10 cellular contexts compared by ENCODE assay signal in the genomic region with DNA sequence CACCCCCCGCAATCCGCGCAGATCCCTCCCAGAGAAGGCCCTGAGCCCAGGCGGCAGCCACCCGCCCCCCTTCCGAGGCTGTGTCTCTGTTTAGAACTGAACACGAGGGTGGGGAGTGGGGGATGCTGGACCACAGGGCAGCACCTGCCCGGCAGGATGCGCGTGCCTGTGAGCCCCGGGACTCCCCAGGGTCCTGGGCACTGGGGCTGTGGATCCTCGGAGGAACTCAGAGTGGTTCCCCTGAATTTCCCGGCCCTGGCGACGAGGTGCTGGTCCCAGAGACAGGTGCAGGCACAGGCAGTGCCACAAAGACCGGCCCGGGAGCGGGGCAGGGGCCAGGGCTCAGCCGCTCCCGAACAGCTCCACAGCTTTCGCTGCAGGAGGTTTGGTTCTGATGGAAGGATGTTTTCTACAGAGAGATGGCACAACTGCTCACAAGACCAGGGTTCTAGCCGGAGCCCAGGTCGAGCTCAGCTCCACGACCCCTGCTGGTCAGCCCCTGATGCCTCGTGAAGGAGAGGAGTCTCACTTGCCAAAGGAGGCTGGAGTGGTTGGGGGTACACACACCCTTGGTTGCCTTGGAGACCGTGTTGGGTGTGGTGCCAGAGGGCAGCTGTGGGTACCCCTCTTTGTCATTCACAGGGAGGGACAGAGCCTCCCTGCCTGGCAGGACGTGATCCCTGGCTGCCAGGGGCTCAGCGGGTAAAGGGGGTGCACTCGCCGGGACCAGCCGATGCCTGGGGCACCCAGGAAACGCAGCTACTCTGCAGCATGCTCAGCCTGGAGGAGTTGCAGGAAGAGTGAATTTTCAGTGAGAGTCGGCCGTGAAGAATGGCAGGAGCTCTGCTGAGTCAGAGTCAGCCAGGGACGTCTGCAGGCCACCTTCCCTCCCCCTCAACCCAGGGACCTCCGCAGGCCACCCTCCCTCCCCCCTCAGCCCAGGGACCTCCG. TPM values are rescaled to one million over a fixed set of nuclear protein-coding genes. Genes with fewer than 3 reads are reported as not detected.
DNase-seq lines count a peak whose midpoint lies in the region; ATAC-seq and TF ChIP-seq lines count a peak whose summit lies in the region.
"Had no signal": no experiment of that assay in that cellular context is flagged by ENCODE, and none has a peak within 500 bp of the region (broad histone marks: within the 10 kb centered on the region; RNA-seq: fewer than 3 reads in every experiment).

No MANE protein-coding gene starts in this region.

- ATAC-seq in HG02884 (IDR thresholded peaks at IDR 0.05; ENCODE audit: unreplicated experiment) = no peak

- no peak overlapping the region for H3K27ac Mint-ChIP-seq in activated naive CD4-positive, alpha-beta T cell treated with anti-CD3 and anti-CD28 coated beads for 36 hours

- peaks cover 8% of the 10 kb centered on the region for H3K27me3 Mint-ChIP-seq in activated naive CD4-positive, alpha-beta T cell treated with anti-CD3 and anti-CD28 coated beads for 36 hours (ENCODE audit: low read depth)

- no peaks in the 10 kb centered on the region for H3K9me3 Mint-ChIP-seq in activated naive CD4-positive, alpha-beta T cell treated with anti-CD3 and anti-CD28 coated beads for 36 hours

- H3K4me1 ChIP-seq in suprapubic skin = peaks cover 23% of the 10 kb centered on the region
- H3K4me1 ChIP-seq in uterus = peaks cover 0 to 18% of the 10 kb centered on the region in 2 donors

- H3K4me1 Mint-ChIP-seq in activated naive CD4-positive, alpha-beta T cell treated with anti-CD3 and anti-CD28 coated beads for 36 hours (ENCODE audit: low read depth) = peaks cover 12% of the 10 kb centered on the region

- peak overlapping the region; percentile 51 for H3K4me3 ChIP-seq in suprapubic skin
- H3K4me3 ChIP-seq in MG63 = no peak overlapping the region
- H3K4me3 ChIP-seq in uterus = peak overlapping the region in 1 of 2 donors; percentile 34

- CTCF ChIA-PET in activated naive CD4-positive, alpha-beta T cell treated with anti-CD3 and anti-CD28 coated beads for 36 hours (lab: Charles Lee) = interaction anchor here (1.3 to 1.5 kb wide), 2 partner anchors 64 to 74 kb away, joined by 6 read pairs; no protein-coding TSS in a partner anchor

- in situ Hi-C loops in KBM-7 (cut with MboI; ENCODE audit: low pct_unique_long_range_greater_than_20kb, low sequenced_read_pairs) = no loop called here

- no peak for TF ChIP-seq CTCF in suprapubic skin (IDR thresholded peaks at IDR 0.05)
- no peak for TF ChIP-seq CTCF in uterus (IDR thresholded peaks at IDR 0.05)

- H3K36me3 ChIP-seq in suprapubic skin (no peaks in the 10 kb centered on the region), MG63 (no peaks in the 10 kb centered on the region), uterus (no peaks in the 10 kb centered on the region)
- H3K36me3 ChIP-seq: neutrophil had no signal

- TF ChIP-seq EP300 in suprapubic skin (IDR thresholded peaks at IDR 0.05) = no peak

- DNase-seq in GM03348 (ENCODE audit: low spot score) (peak; percentile 5), KBM-7 (peak; percentile 62), iPS-NIHi7 (ENCODE audit: extremely low spot score) (peak; percentile 31), suprapubic skin (ENCODE audit: low spot score in 2 of 2) (peak in 1 of 2 donors; percentile 60), MG63 (no peak), uterus (no peak)
- peak; percentile 25 for DNase-seq in activated naive CD4-positive, alpha-beta T cell treated with anti-CD3 and anti-CD28 coated beads for 36 hours

- no peak overlapping the region for H3K27ac ChIP-seq in suprapubic skin
- H3K27ac ChIP-seq in uterus = no peak overlapping the region
- H3K27ac ChIP-seq: neutrophil had no signal

- H3K9me3 ChIP-seq in suprapubic skin (no peaks in the 10 kb centered on the region), MG63 (no peaks in the 10 kb centered on the region), uterus (no peaks in the 10 kb centered on the region)
- H3K9me3 ChIP-seq: neutrophil had no signal

- H3K36me3 Mint-ChIP-seq in activated naive CD4-positive, alpha-beta T cell treated with anti-CD3 and anti-CD28 coated beads for 36 hours (ENCODE audit: low read depth) = no peaks in the 10 kb centered on the region

- 20% methylated on average over 9 of the region's 37 CpGs for WGBS in suprapubic skin

- H3K4me3 Mint-ChIP-seq in activated naive CD4-positive, alpha-beta T cell treated with anti-CD3 and anti-CD28 coated beads for 36 hours = peak overlapping the region; percentile 48

- TF ChIP-seq POLR2A in suprapubic skin (IDR thresholded peaks at IDR 0.05) = no peak
- TF ChIP-seq POLR2A in uterus (IDR thresholded peaks at IDR 0.05) = no peak

- H3K27me3 ChIP-seq in suprapubic skin (peaks cover 25% of the 10 kb centered on the region), MG63 (no peaks in the 10 kb centered on the region), uterus (peaks cover 0 to 3% of the 10 kb centered on the region in 2 donors)

- intact Hi-C loops in activated naive CD4-positive, alpha-beta T cell treated with anti-CD3 and anti-CD28 coated beads for 36 hours (cut with micrococcal nuclease) = loop anchor here (5.0 kb wide), 2 partner anchors 38 to 53 kb away; a partner anchor contains a TSS
- intact Hi-C loops in uterus (cut with DNase I; ENCODE audit: low total_unique reads) = no loop called here

RNA-seq across cellular contexts. Expression of a gene that starts 4.4 kb away (rescaled TPM):
- not detected for total RNA-seq in activated naive CD4-positive, alpha-beta T cell treated with anti-CD3 and anti-CD28 coated beads for 36 hours
- total RNA-seq in suprapubic skin (under 1 TPM in 2 of 4 donors, not detected in 2; 0.21 to 0.70 TPM), uterus (under 1 TPM in 2 of 4 donors, not detected in 2; 0.21 to 0.29 TPM)
- total RNA-seq in MG63 (2014; rRNA removed; shearing (Covaris generic); ENCODE audit: low replicate concordance) = not detected in 2 replicates
- total RNA-seq: SK-MEL-5 had no signal

RNA-seq across cellular contexts. Expression of a gene that starts 28.0 kb away (rescaled TPM):
- total RNA-seq in activated naive CD4-positive, alpha-beta T cell treated with anti-CD3 and anti-CD28 coated beads for 36 hours = not detected
- not detected for total RNA-seq in suprapubic skin
- total RNA-seq in MG63 (2014; rRNA removed; shearing (Covaris generic); ENCODE audit: low replicate concordance) = 1.7 TPM in 1 of 2 replicates, not detected in the other
- total RNA-seq in uterus = under 1 TPM in 2 of 4 donors, not detected in 2; 0.21 to 0.29 TPM
- total RNA-seq: SK-MEL-5 had no signal

RNA-seq across cellular contexts. Expression of a gene that starts 54.1 kb away (rescaled TPM):
- 1 to 10 TPM; 6.9 to 8.3 TPM for total RNA-seq in activated naive CD4-positive, alpha-beta T cell treated with anti-CD3 and anti-CD28 coated beads for 36 hours
- total RNA-seq in suprapubic skin (not detected), uterus (under 1 TPM in 1 of 4 donors, not detected in 3; 0.21 TPM)
- total RNA-seq in MG63 (2014; rRNA removed; shearing (Covaris generic); ENCODE audit: low replicate concordance) = not detected in 2 replicates
- total RNA-seq: SK-MEL-5 had no signal

Comparison
In these comparisons a context has a peak if more than half of its experiments do, and no peak if none do; other contexts are left out.
1. DNase-seq: peak in GM03348 (single experiment), KBM-7 (single experiment), activated naive CD4-positive, alpha-beta T cell treated with anti-CD3 and anti-CD28 coated beads for 36 hours (single experiment) and iPS-NIHi7 (single experiment); none in MG63 (single experiment) and uterus (0 of 2).